Comparison of ENCODE assay signal across 8 cellular contexts in the genomic region with DNA sequence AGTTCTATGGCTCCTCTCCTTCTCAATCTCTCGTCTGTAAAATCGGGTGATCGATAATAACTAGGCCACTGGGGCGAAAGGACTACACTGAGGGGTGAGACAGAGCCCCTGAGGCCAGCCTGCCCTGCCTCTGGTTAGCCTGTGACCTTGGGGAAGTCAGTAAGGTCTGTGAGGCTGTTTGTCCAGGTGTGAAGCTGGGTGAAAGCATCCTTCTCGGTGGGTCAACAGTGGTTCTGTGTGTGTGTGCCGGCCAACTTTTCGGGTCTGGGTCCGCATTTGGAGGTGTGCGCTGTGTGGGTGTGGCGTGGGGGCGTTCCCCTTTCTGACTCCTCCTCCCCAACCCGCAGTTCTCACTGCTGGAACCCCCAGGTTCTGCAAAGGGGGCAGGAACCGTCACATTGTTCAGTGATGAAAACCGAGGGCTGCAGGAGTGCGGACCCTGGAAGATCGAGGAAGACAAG. TPM values are rescaled to one million over a fixed set of nuclear protein-coding genes. Genes with fewer than 3 reads are reported as not detected.
A peak's percentile ranks its signal among the peaks of the same experiment; 100 is the strongest.
DNase-seq lines count a peak whose midpoint lies in the region; ATAC-seq, FAIRE-seq and TF ChIP-seq lines count a peak whose summit lies in the region.

No MANE protein-coding gene starts in this region.

- no peak overlapping the region for H2BK12ac ChIP-seq in H9 (ENCODE audit: insufficient read length, low read depth, low read length)

- H4K5ac ChIP-seq in H9 (ENCODE audit: insufficient read length, low read depth, low read length), result no peak overlapping the region

- peaks cover 47 to 50% of the 10 kb centered on the region in 2 experiments for H3K4me1 Mint-ChIP-seq in H9
- peaks cover 47 to 77% (median 70%) of the 10 kb centered on the region in 4 donors for H3K4me1 Mint-ChIP-seq in naive thymus-derived CD8-positive, alpha-beta T cell

- H3K4me3 Mint-ChIP-seq in H9, result peak overlapping the region; percentile 75 to 87
- peak overlapping the region; percentile 86 to 94 (median 91) for H3K4me3 Mint-ChIP-seq in naive thymus-derived CD8-positive, alpha-beta T cell

- no peak overlapping the region for H2BK20ac ChIP-seq in H9 (ENCODE audit: low read depth, low read length, poor library complexity, severe bottlenecking)

- peaks cover 3% of the 10 kb centered on the region; the same call in 1 of the 2 replicates for H3K27me3 Mint-ChIP-seq in H9 (ENCODE audit: low read depth)
- no peaks in the 10 kb centered on the region for H3K27me3 Mint-ChIP-seq in naive thymus-derived CD8-positive, alpha-beta T cell

- H3K14ac ChIP-seq in H9 (ENCODE audit: insufficient read depth, low read length), result peak overlapping the region; percentile 37

- no peak overlapping the region for H3K18ac ChIP-seq in H9 (ENCODE audit: insufficient read length, low read depth, low read length)

- H3K9me3 ChIP-seq in H9 (ENCODE audit: control insufficient read depth, low read depth, low read length) (no peaks in the 10 kb centered on the region), WERI-Rb-1 (ENCODE audit: severe bottlenecking) (no peaks in the 10 kb centered on the region), ectodermal cell (ENCODE audit: control insufficient read depth, low read length) (no peaks in the 10 kb centered on the region), vagina (no peaks in the 10 kb centered on the region)

- DNase-seq in H9 (peak; percentile 69), WERI-Rb-1 (no peak), vagina (ENCODE audit: extremely low spot score in 2 of 2) (no peak), urothelium cell line (ENCODE audit: low spot score) (no peak)
- peak; percentile 53 to 80 (median 65) for DNase-seq in naive thymus-derived CD8-positive, alpha-beta T cell

- no peak overlapping the region for H4K91ac ChIP-seq in H9 (ENCODE audit: insufficient read length, low read depth, low read length)

- H3K23ac ChIP-seq in H9 (ENCODE audit: insufficient read length, low read depth, low read length), result no peak overlapping the region

- H3K36me3 ChIP-seq in WERI-Rb-1 (no peaks in the 10 kb centered on the region), ectodermal cell (ENCODE audit: control insufficient read depth, insufficient read depth, low read length) (no peaks in the 10 kb centered on the region), vagina (no peaks in the 10 kb centered on the region)

- TF ChIP-seq CTCF in H9 (conservative IDR thresholded peaks at IDR 0.05) (no peak), WERI-Rb-1 (IDR thresholded peaks at IDR 0.05; ENCODE audit: low read depth, low read length) (no peak), vagina (IDR thresholded peaks at IDR 0.05) (no peak)

- H4K20me1 ChIP-seq in H9 (ENCODE audit: control insufficient read depth, insufficient read depth, insufficient read length), result peaks cover 4% of the 10 kb centered on the region

- intact Hi-C loops in vagina (cut with DNase I), result loop anchor here (5.0 kb wide), 1 partner anchor 125 kb away; the partner anchor contains the start of gene CLTB

- no peak overlapping the region for H3K56ac ChIP-seq in H9 (ENCODE audit: insufficient read length, low read depth, low read length)

- H3K27me3 ChIP-seq in H9 (ENCODE audit: insufficient read depth, low read length) (no peaks in the 10 kb centered on the region), WERI-Rb-1 (ENCODE audit: insufficient read depth, low read depth, severe bottlenecking) (no peaks in the 10 kb centered on the region), ectodermal cell (ENCODE audit: control insufficient read depth, insufficient read depth, low read length, poor library complexity, severe bottlenecking) (peaks cover 46% of the 10 kb centered on the region), vagina (no peaks in the 10 kb centered on the region)

- POLR2A ChIA-PET in naive thymus-derived CD8-positive, alpha-beta T cell (lab: Charles Lee), result interaction anchor here (1.0 to 18.0 kb wide), 7 partner anchors 11 to 180 kb away, joined by 3 to 531 read pairs (median 28); partner anchors contain the start of genes CDHR2, CLTB, FAF2 and HIGD2A

- peak overlapping the region; percentile 76 to 89 (median 77); a peak in 5 of 7 replicates for H3K27ac Mint-ChIP-seq in H9
- H3K27ac Mint-ChIP-seq in naive thymus-derived CD8-positive, alpha-beta T cell, result peak overlapping the region; percentile 95 to 100 (median 98)

- H3K36me3 Mint-ChIP-seq in H9 (ENCODE audit: insufficient read depth in 1 of 3, low read depth in 3 of 3), result peaks cover 0 to 2% (median 2%) of the 10 kb centered on the region in 3 experiments; a peak in 3 of 7 replicates
- no peaks in the 10 kb centered on the region for H3K36me3 Mint-ChIP-seq in naive thymus-derived CD8-positive, alpha-beta T cell

- H2BK5ac ChIP-seq in H9 (ENCODE audit: insufficient read length, low read length), result no peak overlapping the region

- no CpG with 5 or more reads among the region's 16 CpGs for WGBS in H9 (ENCODE audit: extremely low coverage, insufficient read length, low lambda C conversion rate)
- WGBS in ectodermal cell, 2 experiments, result 36 to 37% methylated on average over 16 of the region's 16 CpGs

- H3K4me3 ChIP-seq in WERI-Rb-1 (ENCODE audit: low read depth, low read length) (peak overlapping the region; percentile 44), ectodermal cell (ENCODE audit: insufficient read depth, low read depth, low read length) (peak overlapping the region; percentile 40), vagina (peak overlapping the region; percentile 54 to 89)

- H3K23me2 ChIP-seq in H9 (ENCODE audit: insufficient read length, low read depth, low read length, poor library complexity, severe bottlenecking), result peaks cover 15% of the 10 kb centered on the region

- H3K27ac ChIP-seq in H9 (ENCODE audit: insufficient read length, low read depth, low read length) (no peak overlapping the region), WERI-Rb-1 (peak overlapping the region; percentile 28; the same call in 1 of the 2 replicates), ectodermal cell (ENCODE audit: insufficient read depth, low read depth, low read length, poor library complexity, severe bottlenecking) (no peak overlapping the region), vagina (peak overlapping the region; percentile 71)

- no peak overlapping the region for H2BK120ac ChIP-seq in H9 (ENCODE audit: low read depth, low read length, poor library complexity, severe bottlenecking)

- no peaks in the 10 kb centered on the region for H3K79me1 ChIP-seq in H9 (ENCODE audit: insufficient read depth, low read depth, low read length, poor library complexity, severe bottlenecking)

- H3K4me1 ChIP-seq in H9 (ENCODE audit: insufficient read depth, low read length) (peaks cover 13% of the 10 kb centered on the region; the same call in 1 of the 2 replicates), ectodermal cell (ENCODE audit: control insufficient read depth, insufficient read depth, low read length) (peaks cover 18% of the 10 kb centered on the region), vagina (peaks cover 37% of the 10 kb centered on the region)

- H3T11ph ChIP-seq in H9 (ENCODE audit: low read length), result no peak overlapping the region

- no peak for TF ChIP-seq POLR2A in vagina (IDR thresholded peaks at IDR 0.05)

- H2AFZ ChIP-seq in H9 (ENCODE audit: low read length), result no peak overlapping the region

- no peak overlapping the region for H4K8ac ChIP-seq in H9 (replicated peaks; ENCODE audit: insufficient read length, low read depth, low read length)

- H3K4me2 ChIP-seq in H9 (ENCODE audit: insufficient read depth, insufficient read length, low read length), result peak overlapping the region; percentile 55

- no peak overlapping the region for H3K9ac ChIP-seq in H9 (ENCODE audit: extremely low read depth, insufficient read length, low read length)

- FAIRE-seq in urothelium cell line (lab: Jason Lieb, UNC), result no peak

- no peak overlapping the region for H3K4ac ChIP-seq in H9 (ENCODE audit: low read depth, low read length)

- no peak overlapping the region for H2BK15ac ChIP-seq in H9 (ENCODE audit: low read depth, low read length)

- no peaks in the 10 kb centered on the region for H3K9me3 Mint-ChIP-seq in H9
- H3K9me3 Mint-ChIP-seq in naive thymus-derived CD8-positive, alpha-beta T cell, result no peaks in the 10 kb centered on the region

- no peaks in the 10 kb centered on the region for H3K79me2 ChIP-seq in H9 (ENCODE audit: insufficient read depth, low read length)

- peak in 1 of 2 donors; percentile 6 for ATAC-seq in naive thymus-derived CD8-positive, alpha-beta T cell
- ATAC-seq in HG02759 (IDR thresholded peaks at IDR 0.05; ENCODE audit: unreplicated experiment) (no peak), HG02678 (IDR thresholded peaks at IDR 0.05; ENCODE audit: unreplicated experiment) (no peak)

- H2AK5ac ChIP-seq in H9 (ENCODE audit: insufficient read length, low read length), result no peak overlapping the region

RNA-seq across cellular contexts. Expression of gene RNF44, which starts 5.0 kb away (rescaled TPM):
- total RNA-seq in H9 (2021) (172 and 175 TPM in 2 replicates), vagina (24.6 TPM)
- polyA plus RNA-seq in ectodermal cell (2013, experiment 1 of 4), result 101 TPM
- polyA plus RNA-seq in ectodermal cell (2013, experiment 2 of 4), result 94.6 TPM
- 87.6 TPM for polyA plus RNA-seq in ectodermal cell (2013, experiment 3 of 4)
- polyA plus RNA-seq in ectodermal cell (2013, experiment 4 of 4), result 102 TPM
- 100 to 1,000 TPM; 271 to 281 TPM for total RNA-seq in naive thymus-derived CD8-positive, alpha-beta T cell
- polyA plus RNA-seq in naive thymus-derived CD8-positive, alpha-beta T cell, result 1 to 10 TPM; 1.2 to 4.1 (median 3.2) TPM

RNA-seq across cellular contexts. Expression of gene CDHR2, which starts 7.0 kb away (rescaled TPM):
- total RNA-seq in H9 (2021), result 0.90 TPM in 2 replicates
- not detected for polyA plus RNA-seq in ectodermal cell (2013, experiment 1 of 4)
- not detected for polyA plus RNA-seq in ectodermal cell (2013, experiment 2 of 4)
- polyA plus RNA-seq in ectodermal cell (2013, experiment 3 of 4), result not detected
- not detected for polyA plus RNA-seq in ectodermal cell (2013, experiment 4 of 4)
- total RNA-seq in naive thymus-derived CD8-positive, alpha-beta T cell, result 1 to 10 TPM; 3.6 to 4.8 TPM
- under 1 TPM in 1 of 3 donors, not detected in 2; 0.26 TPM for polyA plus RNA-seq in naive thymus-derived CD8-positive, alpha-beta T cell
- not detected for total RNA-seq in vagina

Comparison
In these comparisons a context has a peak if more than half of its experiments do, and no peak if none do; other contexts are left out.
1. DNase-seq: peak in H9 (single experiment) and naive thymus-derived CD8-positive, alpha-beta T cell (10 of 10); none in WERI-Rb-1 (single experiment), vagina (0 of 2) and urothelium cell line (single experiment).
2. H3K27ac ChIP-seq: peak in WERI-Rb-1 (single experiment) and vagina (single experiment); none in H9 (single experiment) and ectodermal cell (single experiment).
3. Peak in every context shown above with its lines, with median percentiles within 50 percentile points of each other: H3K4me3 ChIP-seq.